Comparison of ENCODE assay signal across 1 cellular context in the genomic region with DNA sequence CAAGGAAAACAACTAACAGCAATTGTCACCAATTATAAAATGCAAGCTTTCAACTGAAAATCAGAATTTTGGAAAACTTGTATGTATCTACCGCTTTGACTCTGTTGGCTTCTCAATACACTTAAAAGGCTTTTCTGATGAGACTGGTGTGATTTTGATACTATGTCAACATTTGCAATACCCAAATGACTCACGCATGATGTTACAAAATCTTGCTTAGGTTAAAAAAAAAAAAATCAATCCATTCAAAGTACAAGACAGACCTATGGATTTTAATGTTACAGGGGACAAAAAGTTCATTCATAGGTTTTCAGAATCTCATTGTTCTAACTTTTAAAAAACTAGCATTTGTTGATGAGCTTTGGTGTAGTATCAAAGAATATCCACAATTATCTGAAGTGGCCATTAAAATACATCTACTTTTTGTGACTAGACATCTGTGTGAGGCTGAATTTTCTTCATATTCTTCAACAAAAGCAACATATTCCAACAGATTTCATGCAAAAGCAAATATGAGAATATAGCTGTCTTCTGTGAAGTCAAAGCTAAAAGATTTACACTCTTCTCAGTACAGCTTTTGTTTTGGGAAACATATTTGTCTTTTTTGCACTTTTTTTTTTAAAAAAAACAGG.
TF ChIP-seq lines count a peak whose summit lies in the region.

No MANE protein-coding gene starts in this region.

TF ChIP-seq in HepG2, 621 proteins besides CTCF, POLR2A, EP300 and RAD21 (continued from another document and continues in another):
- TF ChIP-seq, protein P1, sequence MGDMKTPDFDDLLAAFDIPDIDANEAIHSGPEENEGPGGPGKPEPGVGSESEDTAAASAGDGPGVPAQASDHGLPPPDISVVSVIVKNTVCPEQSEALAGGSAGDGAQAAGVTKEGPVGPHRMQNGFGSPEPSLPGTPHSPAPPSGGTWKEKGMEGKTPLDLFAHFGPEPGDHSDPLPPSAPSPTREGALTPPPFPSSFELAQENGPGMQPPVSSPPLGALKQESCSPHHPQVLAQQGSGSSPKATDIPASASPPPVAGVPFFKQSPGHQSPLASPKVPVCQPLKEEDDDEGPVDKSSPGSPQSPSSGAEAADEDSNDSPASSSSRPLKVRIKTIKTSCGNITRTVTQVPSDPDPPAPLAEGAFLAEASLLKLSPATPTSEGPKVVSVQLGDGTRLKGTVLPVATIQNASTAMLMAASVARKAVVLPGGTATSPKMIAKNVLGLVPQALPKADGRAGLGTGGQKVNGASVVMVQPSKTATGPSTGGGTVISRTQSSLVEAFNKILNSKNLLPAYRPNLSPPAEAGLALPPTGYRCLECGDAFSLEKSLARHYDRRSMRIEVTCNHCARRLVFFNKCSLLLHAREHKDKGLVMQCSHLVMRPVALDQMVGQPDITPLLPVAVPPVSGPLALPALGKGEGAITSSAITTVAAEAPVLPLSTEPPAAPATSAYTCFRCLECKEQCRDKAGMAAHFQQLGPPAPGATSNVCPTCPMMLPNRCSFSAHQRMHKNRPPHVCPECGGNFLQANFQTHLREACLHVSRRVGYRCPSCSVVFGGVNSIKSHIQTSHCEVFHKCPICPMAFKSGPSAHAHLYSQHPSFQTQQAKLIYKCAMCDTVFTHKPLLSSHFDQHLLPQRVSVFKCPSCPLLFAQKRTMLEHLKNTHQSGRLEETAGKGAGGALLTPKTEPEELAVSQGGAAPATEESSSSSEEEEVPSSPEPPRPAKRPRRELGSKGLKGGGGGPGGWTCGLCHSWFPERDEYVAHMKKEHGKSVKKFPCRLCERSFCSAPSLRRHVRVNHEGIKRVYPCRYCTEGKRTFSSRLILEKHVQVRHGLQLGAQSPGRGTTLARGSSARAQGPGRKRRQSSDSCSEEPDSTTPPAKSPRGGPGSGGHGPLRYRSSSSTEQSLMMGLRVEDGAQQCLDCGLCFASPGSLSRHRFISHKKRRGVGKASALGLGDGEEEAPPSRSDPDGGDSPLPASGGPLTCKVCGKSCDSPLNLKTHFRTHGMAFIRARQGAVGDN (CRISPR knock-in tag; IDR thresholded peaks at IDR 0.05), result no peak
- TF ChIP-seq ZNF777 (CRISPR knock-in tag; IDR thresholded peaks at IDR 0.05) (no peak), ATRX (CRISPR knock-in tag; IDR thresholded peaks at IDR 0.05; ENCODE audit: borderline replicate concordance) (no peak), ZKSCAN8 (CRISPR knock-in tag; IDR thresholded peaks at IDR 0.05; ENCODE audit: borderline replicate concordance) (peak; percentile 51; the same call in 1 of the 2 replicates), TBX3 (IDR thresholded peaks at IDR 0.05; ENCODE audit: borderline replicate concordance) (peak; percentile 74; the same call in 1 of the 2 replicates), HNF1A (IDR thresholded peaks at IDR 0.05; ENCODE audit: low read depth) (peak; percentile 44; the same call in 1 of the 2 replicates), HNF1A (CRISPR knock-in tag; IDR thresholded peaks at IDR 0.05; ENCODE audit: borderline replicate concordance) (peak; percentile 60; the same call in 1 of the 2 replicates), DMAP1 (CRISPR knock-in tag; IDR thresholded peaks at IDR 0.05) (peak; percentile 40; the same call in 1 of the 2 replicates), KDM4B (CRISPR knock-in tag; IDR thresholded peaks at IDR 0.05) (no peak), KAT8 (CRISPR knock-in tag; IDR thresholded peaks at IDR 0.05) (peak; percentile 72; the same call in 1 of the 2 replicates), MIER2 (CRISPR knock-in tag; IDR thresholded peaks at IDR 0.05) (no peak), ZMYM3 (CRISPR knock-in tag; IDR thresholded peaks at IDR 0.05) (no peak), RBM39 (IDR thresholded peaks at IDR 0.05; ENCODE audit: low read depth, low read length, poor library complexity, severe bottlenecking) (no peak), ZNF615 (CRISPR knock-in tag; IDR thresholded peaks at IDR 0.05; ENCODE audit: borderline replicate concordance) (no peak), ZFP36L1 (CRISPR knock-in tag; IDR thresholded peaks at IDR 0.05) (0 out of 2 replicates have a peak, but pooled peaks have one; percentile 49), RCOR2 (CRISPR knock-in tag; IDR thresholded peaks at IDR 0.05) (peak; percentile 68; the same call in 1 of the 2 replicates), ARID5B (CRISPR knock-in tag; IDR thresholded peaks at IDR 0.05) (peak; percentile 95), EED (CRISPR knock-in tag; IDR thresholded peaks at IDR 0.05) (no peak), ZNF331 (CRISPR knock-in tag; IDR thresholded peaks at IDR 0.05) (no peak; the same call in 1 of the 2 replicates), MTA1 (CRISPR knock-in tag; IDR thresholded peaks at IDR 0.05; ENCODE audit: borderline replicate concordance) (no peak), ZSCAN25 (CRISPR knock-in tag; IDR thresholded peaks at IDR 0.05) (no peak), ZNF850 (CRISPR knock-in tag; conservative IDR thresholded peaks at IDR 0.05) (no peak), ZNF276 (CRISPR knock-in tag; IDR thresholded peaks at IDR 0.05; ENCODE audit: low read depth) (no peak), POLR2G (IDR thresholded peaks at IDR 0.05; ENCODE audit: low read depth, low read length) (no peak), ZSCAN21 (CRISPR knock-in tag; IDR thresholded peaks at IDR 0.05; ENCODE audit: borderline replicate concordance) (no peak), ZNF543 (CRISPR knock-in tag; IDR thresholded peaks at IDR 0.05) (no peak), SMARCC2 (IDR thresholded peaks at IDR 0.05) (peak; percentile 72; the same call in 1 of the 2 replicates), ZNF879 (CRISPR knock-in tag; IDR thresholded peaks at IDR 0.05) (no peak), BRCA1 (CRISPR knock-in tag; IDR thresholded peaks at IDR 0.05) (peak; percentile 62; the same call in 1 of the 2 replicates), CBFB (CRISPR knock-in tag; IDR thresholded peaks at IDR 0.05) (no peak), CREM (IDR thresholded peaks at IDR 0.05) (peak; percentile 89), CREM (CRISPR knock-in tag; IDR thresholded peaks at IDR 0.05) (no peak), U2AF2 (IDR thresholded peaks at IDR 0.05; ENCODE audit: low read depth, low read length) (no peak), ZSCAN22 (CRISPR knock-in tag; IDR thresholded peaks at IDR 0.05) (no peak)
- TF ChIP-seq, protein P2, sequence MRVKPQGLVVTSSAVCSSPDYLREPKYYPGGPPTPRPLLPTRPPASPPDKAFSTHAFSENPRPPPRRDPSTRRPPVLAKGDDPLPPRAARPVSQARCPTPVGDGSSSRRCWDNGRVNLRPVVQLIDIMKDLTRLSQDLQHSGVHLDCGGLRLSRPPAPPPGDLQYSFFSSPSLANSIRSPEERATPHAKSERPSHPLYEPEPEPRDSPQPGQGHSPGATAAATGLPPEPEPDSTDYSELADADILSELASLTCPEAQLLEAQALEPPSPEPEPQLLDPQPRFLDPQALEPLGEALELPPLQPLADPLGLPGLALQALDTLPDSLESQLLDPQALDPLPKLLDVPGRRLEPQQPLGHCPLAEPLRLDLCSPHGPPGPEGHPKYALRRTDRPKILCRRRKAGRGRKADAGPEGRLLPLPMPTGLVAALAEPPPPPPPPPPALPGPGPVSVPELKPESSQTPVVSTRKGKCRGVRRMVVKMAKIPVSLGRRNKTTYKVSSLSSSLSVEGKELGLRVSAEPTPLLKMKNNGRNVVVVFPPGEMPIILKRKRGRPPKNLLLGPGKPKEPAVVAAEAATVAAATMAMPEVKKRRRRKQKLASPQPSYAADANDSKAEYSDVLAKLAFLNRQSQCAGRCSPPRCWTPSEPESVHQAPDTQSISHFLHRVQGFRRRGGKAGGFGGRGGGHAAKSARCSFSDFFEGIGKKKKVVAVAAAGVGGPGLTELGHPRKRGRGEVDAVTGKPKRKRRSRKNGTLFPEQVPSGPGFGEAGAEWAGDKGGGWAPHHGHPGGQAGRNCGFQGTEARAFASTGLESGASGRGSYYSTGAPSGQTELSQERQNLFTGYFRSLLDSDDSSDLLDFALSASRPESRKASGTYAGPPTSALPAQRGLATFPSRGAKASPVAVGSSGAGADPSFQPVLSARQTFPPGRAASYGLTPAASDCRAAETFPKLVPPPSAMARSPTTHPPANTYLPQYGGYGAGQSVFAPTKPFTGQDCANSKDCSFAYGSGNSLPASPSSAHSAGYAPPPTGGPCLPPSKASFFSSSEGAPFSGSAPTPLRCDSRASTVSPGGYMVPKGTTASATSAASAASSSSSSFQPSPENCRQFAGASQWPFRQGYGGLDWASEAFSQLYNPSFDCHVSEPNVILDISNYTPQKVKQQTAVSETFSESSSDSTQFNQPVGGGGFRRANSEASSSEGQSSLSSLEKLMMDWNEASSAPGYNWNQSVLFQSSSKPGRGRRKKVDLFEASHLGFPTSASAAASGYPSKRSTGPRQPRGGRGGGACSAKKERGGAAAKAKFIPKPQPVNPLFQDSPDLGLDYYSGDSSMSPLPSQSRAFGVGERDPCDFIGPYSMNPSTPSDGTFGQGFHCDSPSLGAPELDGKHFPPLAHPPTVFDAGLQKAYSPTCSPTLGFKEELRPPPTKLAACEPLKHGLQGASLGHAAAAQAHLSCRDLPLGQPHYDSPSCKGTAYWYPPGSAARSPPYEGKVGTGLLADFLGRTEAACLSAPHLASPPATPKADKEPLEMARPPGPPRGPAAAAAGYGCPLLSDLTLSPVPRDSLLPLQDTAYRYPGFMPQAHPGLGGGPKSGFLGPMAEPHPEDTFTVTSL (CRISPR knock-in tag; IDR thresholded peaks at IDR 0.05; ENCODE audit: borderline replicate concordance), result peak; percentile 90; the same call in 1 of the 2 replicates
- TF ChIP-seq, protein P3, sequence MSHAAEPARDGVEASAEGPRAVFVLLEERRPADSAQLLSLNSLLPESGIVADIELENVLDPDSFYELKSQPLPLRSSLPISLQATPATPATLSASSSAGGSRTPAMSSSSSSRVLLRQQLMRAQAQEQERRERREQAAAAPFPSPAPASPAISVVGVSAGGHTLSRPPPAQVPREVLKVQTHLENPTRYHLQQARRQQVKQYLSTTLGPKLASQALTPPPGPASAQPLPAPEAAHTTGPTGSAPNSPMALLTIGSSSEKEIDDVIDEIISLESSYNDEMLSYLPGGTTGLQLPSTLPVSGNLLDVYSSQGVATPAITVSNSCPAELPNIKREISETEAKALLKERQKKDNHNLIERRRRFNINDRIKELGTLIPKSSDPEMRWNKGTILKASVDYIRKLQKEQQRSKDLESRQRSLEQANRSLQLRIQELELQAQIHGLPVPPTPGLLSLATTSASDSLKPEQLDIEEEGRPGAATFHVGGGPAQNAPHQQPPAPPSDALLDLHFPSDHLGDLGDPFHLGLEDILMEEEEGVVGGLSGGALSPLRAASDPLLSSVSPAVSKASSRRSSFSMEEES (CRISPR knock-in tag; IDR thresholded peaks at IDR 0.05), result peak; percentile 47; the same call in 1 of the 2 replicates
